Comparison of ENCODE assay signal across 8 cellular contexts in the genomic region with DNA sequence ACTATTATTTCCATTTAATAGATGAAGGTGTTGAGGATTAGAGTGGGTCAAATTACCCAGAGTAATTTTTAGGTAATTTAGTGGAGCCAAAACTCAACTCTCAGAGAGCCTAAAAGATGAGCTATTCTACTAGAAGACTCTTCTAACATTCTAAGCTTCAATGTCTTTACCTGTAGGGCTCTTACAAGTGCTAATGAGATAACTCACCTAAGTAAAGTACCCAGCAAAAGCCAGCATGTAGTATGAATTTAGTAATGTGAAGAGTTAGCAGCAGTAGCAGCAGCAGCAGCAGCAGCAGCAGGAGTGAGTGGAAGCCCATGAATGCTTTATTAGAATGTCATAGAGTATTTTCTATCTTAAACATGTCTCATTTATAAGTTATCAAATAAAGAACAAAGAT.
"Had no signal": no experiment of that assay in that cellular context is flagged by ENCODE, and none has a peak within 500 bp of the region (broad histone marks: within the 10 kb centered on the region; RNA-seq: fewer than 3 reads in every experiment).

No MANE protein-coding gene starts in this region.

- H3K4me1 Mint-ChIP-seq: IgD-negative memory B cell had no signal

- H3K9me3 Mint-ChIP-seq: HFFc6, IgD-negative memory B cell had no signal

- ATAC-seq: HCT116, HepG2 had no signal

- H3K27ac ChIP-seq: HL-60 had no signal

- H3K4me3 Mint-ChIP-seq: HFFc6, IgD-negative memory B cell had no signal

- H3K4me3 ChIP-seq: HAP-1 had no signal

- H3K36me3 ChIP-seq: HAP-1 had no signal

- H3K27ac Mint-ChIP-seq: HFFc6, IgD-negative memory B cell had no signal

- DNase-seq: GOT3, H7, HFFc6 had no signal

- H3K9me3 ChIP-seq: HAP-1 had no signal

- H3K36me3 Mint-ChIP-seq: IgD-negative memory B cell had no signal

- H3K4me1 ChIP-seq: HAP-1 had no signal
